22 cellular contexts compared by ENCODE assay signal in genomic region chr3:71451812-71452211, GRCh38.
DNase-seq lines count a peak whose midpoint lies in the region; ATAC-seq and TF ChIP-seq lines count a peak whose summit lies in the region.
"Had no signal": no experiment of that assay in that cellular context is flagged by ENCODE, and none has a peak within 500 bp of the region (broad histone marks: within the 10 kb centered on the region; RNA-seq: fewer than 3 reads in every experiment).

No MANE protein-coding gene starts in this region.

- no peaks in the 10 kb centered on the region for H3K36me3 ChIP-seq in CD4-positive, CD25-positive, alpha-beta regulatory T cell (ENCODE audit: control insufficient read depth, insufficient read depth, low read length)
- no peaks in the 10 kb centered on the region for H3K36me3 ChIP-seq in CD4-positive, alpha-beta memory T cell (ENCODE audit: insufficient read depth, low read length)
- H3K36me3 ChIP-seq in thyroid gland, result no peaks in the 10 kb centered on the region
- H3K36me3 ChIP-seq: breast epithelium, lower lobe of right lung, stomach, transverse colon had no signal

- intact Hi-C loops in CD4-positive, alpha-beta memory T cell (cut with micrococcal nuclease), result no loop called here
- intact Hi-C loops in activated CD8-positive, alpha-beta T cell treated with anti-CD3 and anti-CD28 coated beads for 36 hours (cut with micrococcal nuclease), result loop anchor here (5.0 kb wide), 3 partner anchors 35 to 130 kb away; partner anchors contain the start of gene FOXP1
- intact Hi-C loops in thyroid gland (cut with DNase I), result no loop called here

- peaks cover 20% of the 10 kb centered on the region for H3K36me3 Mint-ChIP-seq in CD4-positive, CD25-positive, alpha-beta regulatory T cell
- H3K36me3 Mint-ChIP-seq in CD4-positive, alpha-beta memory T cell, result peaks cover 11 to 12% of the 10 kb centered on the region in 2 donors
- H3K36me3 Mint-ChIP-seq in activated CD8-positive, alpha-beta T cell treated with anti-CD3 and anti-CD28 coated beads for 36 hours (ENCODE audit: low read depth), result peaks cover 10% of the 10 kb centered on the region
- H3K36me3 Mint-ChIP-seq in naive thymus-derived CD8-positive, alpha-beta T cell, result peaks cover 0 to under 1% (median 0%) of the 10 kb centered on the region in 3 donors

- H3K4me3 ChIP-seq in CD4-positive, CD25-positive, alpha-beta regulatory T cell (ENCODE audit: low read depth, low read length), result peak overlapping the region; percentile 43
- no peak overlapping the region for H3K4me3 ChIP-seq in CD4-positive, alpha-beta memory T cell (ENCODE audit: low read length in 2 of 2)
- H3K4me3 ChIP-seq in thyroid gland (replicated peaks in 1 of 3), result no peak overlapping the region
- H3K4me3 ChIP-seq: breast epithelium, lower lobe of right lung, mucosa of descending colon, skin epidermis, stomach, transverse colon had no signal

- peak overlapping the region; percentile 67 to 90 (median 78) for H3K4me3 Mint-ChIP-seq in CD4-positive, CD25-positive, alpha-beta regulatory T cell
- H3K4me3 Mint-ChIP-seq in CD4-positive, alpha-beta memory T cell, result peak overlapping the region in 6 of 8 donors; percentile 68 to 88 (median 72)
- peak overlapping the region; percentile 58 for H3K4me3 Mint-ChIP-seq in activated CD8-positive, alpha-beta T cell treated with anti-CD3 and anti-CD28 coated beads for 36 hours
- peak overlapping the region; percentile 34 to 86 (median 76) for H3K4me3 Mint-ChIP-seq in naive thymus-derived CD8-positive, alpha-beta T cell

- no peaks in the 10 kb centered on the region for H3K27me3 ChIP-seq in CD4-positive, CD25-positive, alpha-beta regulatory T cell (ENCODE audit: control insufficient read depth, insufficient read depth, low read length)
- no peaks in the 10 kb centered on the region for H3K27me3 ChIP-seq in CD4-positive, alpha-beta memory T cell (ENCODE audit: insufficient read depth, low read length)
- no peaks in the 10 kb centered on the region for H3K27me3 ChIP-seq in thyroid gland
- H3K27me3 ChIP-seq: breast epithelium, stomach, transverse colon had no signal

- H3K4me1 ChIP-seq in CD4-positive, CD25-positive, alpha-beta regulatory T cell (ENCODE audit: control insufficient read depth, insufficient read depth, low read length, poor library complexity, severe bottlenecking), result peaks cover 96% of the 10 kb centered on the region
- H3K4me1 ChIP-seq in CD4-positive, alpha-beta memory T cell (ENCODE audit: insufficient read depth, low read length), result peaks cover 100% of the 10 kb centered on the region
- H3K4me1 ChIP-seq in thyroid gland, result peaks cover 28 to 32% of the 10 kb centered on the region in 2 donors
- H3K4me1 ChIP-seq: breast epithelium had no signal

- no peak for TF ChIP-seq POLR2A in thyroid gland (IDR thresholded peaks at IDR 0.05)

- peak overlapping the region; percentile 88 for H3K27ac ChIP-seq in CD4-positive, CD25-positive, alpha-beta regulatory T cell (ENCODE audit: insufficient read depth, low read length, poor library complexity, severe bottlenecking)
- peak overlapping the region; percentile 15 for H3K27ac ChIP-seq in CD4-positive, alpha-beta memory T cell (ENCODE audit: low read depth, low read length)
- no peak overlapping the region for H3K27ac ChIP-seq in thyroid gland
- H3K27ac ChIP-seq: breast epithelium, lower lobe of right lung, stomach had no signal

- H3K9me3 Mint-ChIP-seq in CD4-positive, CD25-positive, alpha-beta regulatory T cell, result no peaks in the 10 kb centered on the region
- no peaks in the 10 kb centered on the region for H3K9me3 Mint-ChIP-seq in CD4-positive, alpha-beta memory T cell
- H3K9me3 Mint-ChIP-seq in activated CD8-positive, alpha-beta T cell treated with anti-CD3 and anti-CD28 coated beads for 36 hours, result no peaks in the 10 kb centered on the region
- H3K9me3 Mint-ChIP-seq in naive thymus-derived CD8-positive, alpha-beta T cell, result no peaks in the 10 kb centered on the region

- ATAC-seq in CD4-positive, CD25-positive, alpha-beta regulatory T cell (ENCODE audit: low read depth in 2 of 2), result no peak
- no peak for ATAC-seq in activated CD8-positive, alpha-beta T cell treated with anti-CD3 and anti-CD28 coated beads for 36 hours
- peak in 1 of 2 donors; percentile 14 for ATAC-seq in naive thymus-derived CD8-positive, alpha-beta T cell
- ATAC-seq: lower lobe of right lung, PC-3 had no signal

- POLR2A ChIA-PET in CD4-positive, alpha-beta memory T cell (lab: Charles Lee; ENCODE audit: partially characterized antibody), result interaction anchor here (2.2 to 6.4 kb wide), 4 partner anchors 8 to 43 kb away, joined by 7 to 102 read pairs (median 46); no protein-coding TSS in a partner anchor
- POLR2A ChIA-PET in activated CD8-positive, alpha-beta T cell treated with anti-CD3 and anti-CD28 coated beads for 36 hours (lab: Charles Lee), result interaction anchor here (0.8 to 2.4 kb wide), 8 partner anchors 10 to 131 kb away, joined by 3 to 8 read pairs (median 3); partner anchors contain the start of gene FOXP1
- POLR2A ChIA-PET in naive thymus-derived CD8-positive, alpha-beta T cell (lab: Charles Lee), result interaction anchor here (0.7 to 9.6 kb wide), 14 partner anchors 8 to 144 kb away, joined by 3 to 164 read pairs (median 4); no protein-coding TSS in a partner anchor

- CTCF ChIA-PET in CD4-positive, alpha-beta memory T cell (lab: Charles Lee; ENCODE audit: partially characterized antibody), result interaction anchor here (1.0 to 1.9 kb wide), 4 partner anchors 8 to 54 kb away, joined by 3 to 4 read pairs (median 3); no protein-coding TSS in a partner anchor
- CTCF ChIA-PET in activated CD8-positive, alpha-beta T cell treated with anti-CD3 and anti-CD28 coated beads for 36 hours (lab: Charles Lee), result interaction anchor here (0.8 to 2.3 kb wide), 6 partner anchors 11 to 134 kb away, joined by 3 to 6 read pairs (median 4); no protein-coding TSS in a partner anchor

- 94 to 95% methylated on average over 5 of the region's 5 CpGs for WGBS in thyroid gland, 2 donors

- peak in 2 of 3 donors; percentile 39 to 63 for DNase-seq in CD4-positive, CD25-positive, alpha-beta regulatory T cell
- DNase-seq in CD4-positive, alpha-beta memory T cell, result no peak
- DNase-seq in activated CD8-positive, alpha-beta T cell treated with anti-CD3 and anti-CD28 coated beads for 36 hours, result no peak
- peak in 1 of 10 donors; percentile 34 for DNase-seq in naive thymus-derived CD8-positive, alpha-beta T cell
- no peak for DNase-seq in thyroid gland
- DNase-seq in cerebellum (ENCODE audit: low spot score), result no peak
- DNase-seq in stimulated activated CD4-positive, alpha-beta T cell treated with anti-CD3 and anti-CD28 coated beads, Interleukin-12 subunit alpha, Interleukin-12 subunit beta, amount 100 ng/mL, for 4 hours, result no peak
- DNase-seq: activated CD4-positive, alpha-beta T cell treated with anti-CD3 and anti-CD28 coated beads, Interleukin-2, amount 50 U/mL, for 48 hours; Calu3; Kasumi-1; lower lobe of right lung; mucosa of descending colon; NCI-H1092; NCI-H1930; NCI-H226; PC-3; SIG-M5; stimulated activated CD4-positive, alpha-beta T cell treated with anti-CD3 and anti-CD28 coated beads, Interleukin-2, amount 100 ng/mL, for 48 hours; stomach; transverse colon had no signal

- no peaks in the 10 kb centered on the region for H3K27me3 Mint-ChIP-seq in CD4-positive, CD25-positive, alpha-beta regulatory T cell
- no peaks in the 10 kb centered on the region for H3K27me3 Mint-ChIP-seq in CD4-positive, alpha-beta memory T cell
- H3K27me3 Mint-ChIP-seq in activated CD8-positive, alpha-beta T cell treated with anti-CD3 and anti-CD28 coated beads for 36 hours, result no peaks in the 10 kb centered on the region
- H3K27me3 Mint-ChIP-seq in naive thymus-derived CD8-positive, alpha-beta T cell, result no peaks in the 10 kb centered on the region

- no peaks in the 10 kb centered on the region for H3K9me3 ChIP-seq in CD4-positive, CD25-positive, alpha-beta regulatory T cell (ENCODE audit: control insufficient read depth in 2 of 2, low read length in 2 of 2)
- no peaks in the 10 kb centered on the region for H3K9me3 ChIP-seq in CD4-positive, alpha-beta memory T cell (ENCODE audit: control insufficient read depth in 1 of 2, low read length in 2 of 2)
- no peaks in the 10 kb centered on the region for H3K9me3 ChIP-seq in thyroid gland
- H3K9me3 ChIP-seq: breast epithelium, lower lobe of right lung, mucosa of descending colon, stomach, transverse colon had no signal

- H3K4me1 Mint-ChIP-seq in CD4-positive, CD25-positive, alpha-beta regulatory T cell, result peaks cover 46 to 100% (median 90%) of the 10 kb centered on the region in 4 donors
- peaks cover 87 to 100% (median 94%) of the 10 kb centered on the region in 4 donors for H3K4me1 Mint-ChIP-seq in CD4-positive, alpha-beta memory T cell
- H3K4me1 Mint-ChIP-seq in activated CD8-positive, alpha-beta T cell treated with anti-CD3 and anti-CD28 coated beads for 36 hours (ENCODE audit: low read depth), result peaks cover 92% of the 10 kb centered on the region
- peaks cover 58 to 100% (median 99%) of the 10 kb centered on the region in 4 donors for H3K4me1 Mint-ChIP-seq in naive thymus-derived CD8-positive, alpha-beta T cell

- peak overlapping the region; percentile 96 to 99 (median 98) for H3K27ac Mint-ChIP-seq in CD4-positive, CD25-positive, alpha-beta regulatory T cell
- H3K27ac Mint-ChIP-seq in CD4-positive, alpha-beta memory T cell, result peak overlapping the region; percentile 86 to 98 (median 90)
- peak overlapping the region; percentile 93 for H3K27ac Mint-ChIP-seq in activated CD8-positive, alpha-beta T cell treated with anti-CD3 and anti-CD28 coated beads for 36 hours
- peak overlapping the region; percentile 89 to 99 (median 98) for H3K27ac Mint-ChIP-seq in naive thymus-derived CD8-positive, alpha-beta T cell

- no peak for TF ChIP-seq CTCF in activated CD8-positive, alpha-beta T cell treated with anti-CD3 and anti-CD28 coated beads for 36 hours (IDR thresholded peaks at IDR 0.05)
- TF ChIP-seq CTCF in thyroid gland (IDR thresholded peaks at IDR 0.05), result no peak

Comparison
In these comparisons a context has a peak if more than half of its experiments do, and no peak if none do; other contexts are left out.
1. DNase-seq: peak in CD4-positive, CD25-positive, alpha-beta regulatory T cell (2 of 3); none in CD4-positive, alpha-beta memory T cell (0 of 5), activated CD8-positive, alpha-beta T cell treated with anti-CD3 and anti-CD28 coated beads for 36 hours (single experiment), thyroid gland (0 of 2), cerebellum (single experiment) and stimulated activated CD4-positive, alpha-beta T cell treated with anti-CD3 and anti-CD28 coated beads, Interleukin-12 subunit alpha, Interleukin-12 subunit beta, amount 100 ng/mL, for 4 hours (single experiment).
2. H3K27ac ChIP-seq: peak in CD4-positive, CD25-positive, alpha-beta regulatory T cell (single experiment) and CD4-positive, alpha-beta memory T cell (single experiment); none in thyroid gland (0 of 3).
3. Peak in every context shown above with its lines, with median percentiles within 50 percentile points of each other: H3K27ac Mint-ChIP-seq and H3K4me3 Mint-ChIP-seq.